1 cellular context compared by ENCODE assay signal in the genomic region with DNA sequence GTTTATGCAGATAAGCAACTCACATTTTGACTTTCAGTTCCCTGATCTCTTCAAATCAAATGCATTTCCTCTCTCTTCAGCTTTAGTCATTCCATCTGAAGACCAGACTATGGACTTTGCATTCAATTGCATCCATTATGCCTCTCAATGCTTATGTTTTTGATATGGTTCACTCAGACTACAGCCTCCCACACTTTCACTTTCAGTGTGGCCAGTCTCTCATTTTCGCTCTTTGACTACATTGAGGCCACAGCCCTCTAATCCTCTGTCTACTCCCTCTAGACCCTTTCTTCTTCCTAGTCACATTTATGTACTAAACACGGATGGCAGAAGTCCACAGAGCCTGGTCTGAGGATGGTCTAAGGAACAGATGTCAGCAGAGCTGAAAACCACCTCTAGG.
TF ChIP-seq lines count a peak whose summit lies in the region.

No MANE protein-coding gene starts in this region.

TF ChIP-seq in SK-N-SH, 30 proteins besides CTCF, POLR2A, EP300 and RAD21 (continued from another document):
- TF ChIP-seq JUND (IDR thresholded peaks at IDR 0.05) (no peak), SIN3A (IDR thresholded peaks at IDR 0.05; ENCODE audit: borderline replicate concordance, low read depth, low read length) (no peak), SMC3 (IDR thresholded peaks at IDR 0.05; ENCODE audit: low read depth, low read length) (no peak), NFIC (IDR thresholded peaks at IDR 0.05; ENCODE audit: borderline replicate concordance) (no peak)
